In the genomic region with DNA sequence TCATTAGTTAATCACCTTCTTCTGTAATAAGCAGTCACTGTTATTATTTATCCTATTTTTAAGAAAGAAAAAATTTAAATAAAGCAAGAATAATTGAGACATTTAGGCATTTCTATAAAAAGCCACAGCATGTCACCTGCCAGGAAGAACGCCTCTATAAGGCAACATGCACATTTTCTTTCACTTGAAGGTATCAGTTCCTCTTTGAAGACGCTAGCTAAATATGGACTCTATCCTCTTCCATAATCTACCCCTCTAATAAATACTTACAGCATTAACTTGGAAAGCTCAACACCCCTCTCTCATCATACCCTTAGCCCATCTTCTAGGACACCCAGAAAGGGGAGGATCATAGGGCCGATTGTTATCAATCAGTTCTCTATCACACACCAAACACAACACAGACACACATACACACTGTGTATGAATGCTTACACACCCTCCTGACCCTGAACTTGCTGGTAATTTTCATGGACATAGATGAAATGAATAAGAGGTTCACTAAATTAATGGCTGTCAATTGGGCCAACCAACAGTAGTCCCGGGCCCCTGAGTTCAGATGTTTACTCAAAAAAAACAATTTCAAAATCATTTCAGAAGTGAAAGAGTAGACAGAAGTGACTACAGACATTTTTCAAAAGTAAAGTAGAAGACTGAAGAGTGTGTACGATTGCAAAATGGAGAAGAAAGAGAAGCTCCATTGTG, we compare ENCODE assay signal across 11 cellular contexts.
DNase-seq lines count a peak whose midpoint lies in the region; ATAC-seq and TF ChIP-seq lines count a peak whose summit lies in the region.
"Had no signal": no experiment of that assay in that cellular context is flagged by ENCODE, and none has a peak within 500 bp of the region (broad histone marks: within the 10 kb centered on the region; RNA-seq: fewer than 3 reads in every experiment).

No MANE protein-coding gene starts in this region.

- H3K4me3 Mint-ChIP-seq in stimulated activated memory B cell treated with anti-CD40 and anti-IgM and Interleukin-4, amounts not matched to agents 10 μg/mL and 1 μg/mL and 100 μg/mL, for 72 hours, result peak overlapping the region; percentile 6

- POLR2A ChIA-PET in A673 (lab: Charles Lee; ENCODE audit: low non-redundant PET), result no interaction called here

- no TSS peak for BruUV-seq in A673 (replicated peaks; lab: Mats Ljungman, UMichigan)

- no peak for DNase-seq in stimulated activated CD4-positive, alpha-beta T cell treated with anti-CD3 and anti-CD28 coated beads, Interleukin-1b, Interleukin-23, amount 100 ng/mL, for 48 hours
- no peak for DNase-seq in A673 (ENCODE audit: low spot score)
- DNase-seq: left colon, NCI-H2171 treated with DMSO at 0.1 percent for 48 hours, T-helper 1 cell had no signal

- H3K27ac ChIP-seq in A673 (ENCODE audit: low read depth, low read length, poor library complexity, severe bottlenecking), result no peak overlapping the region
- H3K27ac ChIP-seq: right atrium auricular region had no signal

- peaks cover 32% of the 10 kb centered on the region for H3K4me1 ChIP-seq in A673 (ENCODE audit: insufficient read depth, low read length, poor library complexity, severe bottlenecking)

- no peaks in the 10 kb centered on the region for H3K27me3 ChIP-seq in A673 (replicated peaks; ENCODE audit: insufficient read depth, low read depth, low read length, poor library complexity)
- H3K27me3 ChIP-seq: right atrium auricular region had no signal

- H3K27me3 Mint-ChIP-seq in stimulated activated memory B cell treated with anti-CD40 and anti-IgM and Interleukin-4, amounts not matched to agents 10 μg/mL and 1 μg/mL and 100 μg/mL, for 72 hours, result no peaks in the 10 kb centered on the region

- ATAC-seq in GM19043 (IDR thresholded peaks at IDR 0.05; ENCODE audit: low read depth, unreplicated experiment), result peak; percentile 78
- ATAC-seq in HG02642 (IDR thresholded peaks at IDR 0.05; ENCODE audit: poor library complexity, unreplicated experiment), result peak; percentile 85
- peak; percentile 82 for ATAC-seq in HG03460 (IDR thresholded peaks at IDR 0.05; ENCODE audit: unreplicated experiment)
- ATAC-seq in stimulated activated memory B cell treated with anti-CD40 and anti-IgM and Interleukin-4, amounts not matched to agents 10 μg/mL and 1 μg/mL and 100 μg/mL, for 72 hours, result peak; percentile 88
- ATAC-seq in SK-N-SH treated with all-trans-retinoic acid at 6 μM for 48 hours, result no peak
- ATAC-seq: left colon had no signal

- TF ChIP-seq CTCF in A673 (conservative IDR thresholded peaks at IDR 0.05; ENCODE audit: low read depth, low read length), result no peak

- H3K9me3 ChIP-seq in A673 (ENCODE audit: low read depth, low read length, poor library complexity, severe bottlenecking), result no peaks in the 10 kb centered on the region

- no peaks in the 10 kb centered on the region for H3K36me3 ChIP-seq in A673 (ENCODE audit: insufficient read depth, low read length, poor library complexity, severe bottlenecking)
- H3K36me3 ChIP-seq: right atrium auricular region had no signal

- CTCF ChIA-PET in A673 (lab: Charles Lee), result no interaction called here

- H3K36me3 Mint-ChIP-seq in stimulated activated memory B cell treated with anti-CD40 and anti-IgM and Interleukin-4, amounts not matched to agents 10 μg/mL and 1 μg/mL and 100 μg/mL, for 72 hours, result peaks cover 15% of the 10 kb centered on the region

- H3K4me1 Mint-ChIP-seq in stimulated activated memory B cell treated with anti-CD40 and anti-IgM and Interleukin-4, amounts not matched to agents 10 μg/mL and 1 μg/mL and 100 μg/mL, for 72 hours, result peaks cover 39% of the 10 kb centered on the region

- peaks cover 3% of the 10 kb centered on the region for H3K9me3 Mint-ChIP-seq in stimulated activated memory B cell treated with anti-CD40 and anti-IgM and Interleukin-4, amounts not matched to agents 10 μg/mL and 1 μg/mL and 100 μg/mL, for 72 hours

- H3K27ac Mint-ChIP-seq in stimulated activated memory B cell treated with anti-CD40 and anti-IgM and Interleukin-4, amounts not matched to agents 10 μg/mL and 1 μg/mL and 100 μg/mL, for 72 hours, result peak overlapping the region; percentile 86

- no peak overlapping the region for H3K4me3 ChIP-seq in A673 (ENCODE audit: low read depth, low read length, poor library complexity, severe bottlenecking)
- H3K4me3 ChIP-seq: right atrium auricular region had no signal

- intact Hi-C loops in A673 (cut with micrococcal nuclease; ENCODE audit: unreplicated experiment), result loop anchor here (1.0 kb wide), 1 partner anchor 349 kb away; no protein-coding TSS in a partner anchor

TF ChIP-seq in SK-N-SH treated with all-trans-retinoic acid at 6 μM for 48 hours, 23 proteins besides CTCF, POLR2A, EP300 and RAD21:
- TF ChIP-seq OSR1 (CRISPR knock-in tag; IDR thresholded peaks at IDR 0.05) (no peak), ESRRG (CRISPR knock-in tag; IDR thresholded peaks at IDR 0.05) (no peak), SNAI2 (CRISPR knock-in tag; IDR thresholded peaks at IDR 0.05) (no peak), CSDC2 (CRISPR knock-in tag; IDR thresholded peaks at IDR 0.05) (no peak), ARNTL (CRISPR knock-in tag; IDR thresholded peaks at IDR 0.05; ENCODE audit: borderline replicate concordance, low read depth) (no peak), ZNF565 (CRISPR knock-in tag; conservative IDR thresholded peaks at IDR 0.05; ENCODE audit: low read depth) (no peak), ISL1 (CRISPR knock-in tag; IDR thresholded peaks at IDR 0.05) (no peak)
